In the genomic region with DNA sequence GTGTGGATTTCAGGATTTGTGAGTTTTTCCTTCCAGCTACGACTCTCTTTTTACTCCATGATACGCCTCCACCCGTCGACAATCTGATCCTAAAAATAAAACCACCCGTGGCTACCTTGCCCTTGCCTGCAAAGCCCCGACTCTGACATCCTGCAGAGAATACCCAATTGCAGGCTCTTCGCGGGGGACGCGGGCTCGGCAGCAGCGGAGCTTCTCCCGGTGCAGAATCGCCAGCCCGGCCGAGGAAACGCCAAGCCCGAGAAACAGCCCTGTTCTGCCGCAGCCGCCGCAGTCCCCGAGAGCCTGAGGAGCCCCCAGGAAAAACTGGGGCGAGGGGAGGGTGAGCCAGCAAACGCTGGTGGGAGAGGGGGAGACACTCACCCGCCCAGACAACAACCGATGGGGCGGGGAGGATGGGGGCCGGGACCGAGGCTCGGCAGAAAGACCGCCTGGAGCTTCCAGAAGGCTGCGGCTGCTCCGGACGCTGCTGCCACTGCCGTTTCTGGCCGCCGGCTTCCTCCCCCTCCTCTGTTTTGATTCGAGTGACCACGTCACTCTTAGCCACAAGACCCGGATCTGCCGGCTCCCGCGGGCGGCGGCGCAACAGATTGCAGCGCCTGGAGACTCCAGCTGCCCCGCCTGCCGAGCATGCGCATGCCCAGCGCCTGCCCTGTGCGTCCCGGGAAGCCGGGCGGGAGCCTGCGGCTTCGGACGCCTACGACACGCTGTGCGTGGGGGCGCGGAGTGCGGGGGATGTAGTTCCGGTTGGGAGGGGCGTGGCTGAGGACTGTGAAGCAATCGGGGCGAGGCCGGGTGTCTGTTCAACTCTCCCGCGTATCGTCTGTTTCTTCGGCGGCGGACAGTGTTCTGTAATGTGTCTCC, we compare ENCODE assay signal across 8 cellular contexts. TPM values are rescaled to one million over a fixed set of nuclear protein-coding genes. Genes with fewer than 3 reads are reported as not detected.
DNase-seq lines count a peak whose midpoint lies in the region; TF ChIP-seq lines count a peak whose summit lies in the region.

A gene (minus strand): TSS at position 508 of the 882 bp plus-strand sequence. CDS start 33,720 bp downstream, outside the sequence.

- peak within 1 kb of the TSS; percentile 89 for H3K18ac ChIP-seq in H9 (ENCODE audit: insufficient read length, low read depth, low read length)

- no peaks in the 10 kb centered on the region for H3K9me2 ChIP-seq in MM.1S (replicated peaks; ENCODE audit: insufficient read depth, low read length)

- DNase-seq in G401 (ENCODE audit: low spot score) = peak; percentile 96
- DNase-seq in H9 = peak; percentile 98
- DNase-seq in MM.1S = peak; percentile 92
- peak; percentile 95 for DNase-seq in SIG-M5 treated with dmso at 0.1 percent for 504 hours (lab: John Stamatoyannopoulos, UW; ENCODE audit: unreplicated experiment)
- peak; percentile 47 to 75 (median 64) for DNase-seq in activated naive CD4-positive, alpha-beta T cell (lab: John Stamatoyannopoulos, UW)
- DNase-seq in foreskin fibroblast = peak; percentile 99 to 100
- DNase-seq in neural progenitor cell (ENCODE audit: low spot score) = peak; percentile 98

- H3K36me3 Mint-ChIP-seq in H9 (ENCODE audit: insufficient read depth in 1 of 3, low read depth in 3 of 3) = no peaks in the 10 kb centered on the region; a peak in 1 of 7 replicates
- H3K36me3 Mint-ChIP-seq in neural progenitor cell = no peaks in the 10 kb centered on the region

- H3K27ac Mint-ChIP-seq in H9 = peak within 1 kb of the TSS; percentile 97 to 100 (median 99)
- peak within 1 kb of the TSS; percentile 97 for H3K27ac Mint-ChIP-seq in neural progenitor cell

- peak within 1 kb of the TSS; percentile 94 for H3K4me2 ChIP-seq in H9 (ENCODE audit: insufficient read depth, insufficient read length, low read length)
- peak within 1 kb of the TSS; percentile 96 for H3K4me2 ChIP-seq in MM.1S (ENCODE audit: low read depth, low read length)
- peak within 1 kb of the TSS; percentile 93 for H3K4me2 ChIP-seq in neural progenitor cell

- H2BK120ac ChIP-seq in H9 (ENCODE audit: low read depth, low read length, poor library complexity, severe bottlenecking) = peak within 1 kb of the TSS; percentile 92

- H3K4me1 ChIP-seq in H9 (ENCODE audit: insufficient read depth, low read length) = peaks cover 2% of the 10 kb centered on the region; the same call in 1 of the 2 replicates
- peaks cover 5% of the 10 kb centered on the region; the same call in 1 of the 2 replicates for H3K4me1 ChIP-seq in MM.1S (ENCODE audit: low read length)
- H3K4me1 ChIP-seq in neural progenitor cell = peaks cover 10% of the 10 kb centered on the region
- peaks cover 19% of the 10 kb centered on the region for H3K4me1 ChIP-seq in stomach smooth muscle (ENCODE audit: control insufficient read depth, insufficient read depth, low read length)

- H4K5ac ChIP-seq in H9 (ENCODE audit: insufficient read length, low read depth, low read length) = peak within 1 kb of the TSS; percentile 65

- H4K8ac ChIP-seq in H9 (replicated peaks; ENCODE audit: insufficient read length, low read depth, low read length) = peak within 1 kb of the TSS; percentile 52

- H2BK12ac ChIP-seq in H9 (ENCODE audit: insufficient read length, low read depth, low read length) = peak within 1 kb of the TSS; percentile 89

- H4K20me1 ChIP-seq in H9 (ENCODE audit: control insufficient read depth, insufficient read depth, insufficient read length) (no peaks in the 10 kb centered on the region), MM.1S (ENCODE audit: insufficient read depth, low read length) (no peaks in the 10 kb centered on the region), neural progenitor cell (ENCODE audit: low read depth) (peaks cover 17% of the 10 kb centered on the region)

- no CpG with 5 or more reads among the region's 75 CpGs for WGBS in H9 (ENCODE audit: extremely low coverage, insufficient read length, low lambda C conversion rate)

- peak within 1 kb of the TSS; percentile 84; the same call in 1 of the 2 replicates for H3K4ac ChIP-seq in H9 (ENCODE audit: low read depth, low read length)

- H3F3A ChIP-seq in MM.1S (ENCODE audit: insufficient read depth, low read length) (peaks cover 29% of the 10 kb centered on the region), neural progenitor cell (ENCODE audit: low read depth) (peaks cover 62% of the 10 kb centered on the region)

- H2AFZ ChIP-seq in H9 (ENCODE audit: low read length) = no peak within 1 kb of the TSS
- peak within 1 kb of the TSS; percentile 83 for H2AFZ ChIP-seq in MM.1S (ENCODE audit: low read length)
- peak within 1 kb of the TSS; percentile 35 for H2AFZ ChIP-seq in neural progenitor cell (replicated peaks)

- no peak within 1 kb of the TSS for H2AK5ac ChIP-seq in H9 (ENCODE audit: insufficient read length, low read length)

- no peak within 1 kb of the TSS for H2BK20ac ChIP-seq in H9 (ENCODE audit: low read depth, low read length, poor library complexity, severe bottlenecking)

- peak within 1 kb of the TSS; percentile 97 for H3K14ac ChIP-seq in H9 (ENCODE audit: insufficient read depth, low read length)

- no peak within 1 kb of the TSS for H3K23ac ChIP-seq in H9 (ENCODE audit: insufficient read length, low read depth, low read length)

- peak within 1 kb of the TSS; percentile 93 for H2BK5ac ChIP-seq in H9 (ENCODE audit: insufficient read length, low read length)

- in situ Hi-C loops in G401 (cut with HindIII; ENCODE audit: low sequenced_read_pairs) = no loop called here

- H3K79me1 ChIP-seq in H9 (ENCODE audit: insufficient read depth, low read depth, low read length, poor library complexity, severe bottlenecking) = no peaks in the 10 kb centered on the region

- H3K4me3 ChIP-seq in MM.1S (ENCODE audit: low read length) (peak within 1 kb of the TSS; percentile 89), foreskin fibroblast (ENCODE audit: low read depth in 1 of 2, low read length in 2 of 2) (peak within 1 kb of the TSS; percentile 72 to 89), neural progenitor cell (peak within 1 kb of the TSS; percentile 85), stomach smooth muscle (ENCODE audit: low read length in 2 of 2) (peak within 1 kb of the TSS; percentile 83 to 94)

- peak within 1 kb of the TSS; percentile 98 for H4K91ac ChIP-seq in H9 (ENCODE audit: insufficient read length, low read depth, low read length)

- H3K79me2 ChIP-seq in H9 (ENCODE audit: insufficient read depth, low read length) (no peaks in the 10 kb centered on the region), MM.1S (ENCODE audit: low read length) (no peaks in the 10 kb centered on the region), neural progenitor cell (ENCODE audit: low read depth) (peaks cover 40% of the 10 kb centered on the region)

- H3K27me3 Mint-ChIP-seq in H9 (ENCODE audit: low read depth) = no peaks in the 10 kb centered on the region
- H3K27me3 Mint-ChIP-seq in neural progenitor cell (ENCODE audit: insufficient read depth, low read depth) = peaks cover 2% of the 10 kb centered on the region

- peak within 1 kb of the TSS; percentile 59 for H3T11ph ChIP-seq in H9 (ENCODE audit: low read length)

- H3K9me3 Mint-ChIP-seq in H9 (no peaks in the 10 kb centered on the region; a peak in 1 of 5 replicates), neural progenitor cell (no peaks in the 10 kb centered on the region)

- H3K9ac ChIP-seq in H9 (ENCODE audit: extremely low read depth, insufficient read length, low read length) (peak within 1 kb of the TSS; percentile 97), MM.1S (ENCODE audit: low read length) (peak within 1 kb of the TSS; percentile 63), neural progenitor cell (peak within 1 kb of the TSS; percentile 94), stomach smooth muscle (ENCODE audit: low read length in 2 of 2) (peak within 1 kb of the TSS; percentile 84 to 85)

- no peaks in the 10 kb centered on the region for H3K9me3 ChIP-seq in H9 (ENCODE audit: control insufficient read depth, low read depth, low read length)
- H3K9me3 ChIP-seq in MM.1S (replicated peaks; ENCODE audit: insufficient read depth, low read length) = no peaks in the 10 kb centered on the region
- no peaks in the 10 kb centered on the region for H3K9me3 ChIP-seq in neural progenitor cell (ENCODE audit: low read depth)
- no peaks in the 10 kb centered on the region for H3K9me3 ChIP-seq in stomach smooth muscle (ENCODE audit: control insufficient read depth in 2 of 2, low read length in 2 of 2)

- H3K27ac ChIP-seq in H9 (ENCODE audit: insufficient read length, low read depth, low read length) (peak within 1 kb of the TSS; percentile 99), MM.1S (ENCODE audit: low read length) (peak within 1 kb of the TSS; percentile 59; the same call in 1 of the 2 replicates), neural progenitor cell (peak within 1 kb of the TSS; percentile 99), stomach smooth muscle (ENCODE audit: low read length) (peak within 1 kb of the TSS; percentile 96)

- peaks cover 8% of the 10 kb centered on the region for H3K23me2 ChIP-seq in H9 (ENCODE audit: insufficient read length, low read depth, low read length, poor library complexity, severe bottlenecking)

- H3K4me1 Mint-ChIP-seq in H9 (peaks cover 48 to 58% of the 10 kb centered on the region in 2 experiments), neural progenitor cell (peaks cover 47% of the 10 kb centered on the region)

- H3K4me3 Mint-ChIP-seq in H9 (peak within 1 kb of the TSS; percentile 91 to 93), neural progenitor cell (peak within 1 kb of the TSS; percentile 95)

- peak within 1 kb of the TSS; percentile 53; the same call in 1 of the 2 replicates for H2BK15ac ChIP-seq in H9 (ENCODE audit: low read depth, low read length)

- TF ChIP-seq CTCF in H9 (conservative IDR thresholded peaks at IDR 0.05) (no peak), MM.1S (IDR thresholded peaks at IDR 0.05; ENCODE audit: low read length) (no peak), foreskin fibroblast (IDR thresholded peaks at IDR 0.05; ENCODE audit: low read depth, low read length) (no peak), neural progenitor cell (IDR thresholded peaks at IDR 0.05) (no peak)

- peak within 1 kb of the TSS; percentile 25 for H3K56ac ChIP-seq in H9 (ENCODE audit: insufficient read length, low read depth, low read length)

- H3K27me3 ChIP-seq in H9 (ENCODE audit: insufficient read depth, low read length) = no peaks in the 10 kb centered on the region
- peaks cover 16% of the 10 kb centered on the region; the same call in 1 of the 2 replicates for H3K27me3 ChIP-seq in MM.1S (replicated peaks; ENCODE audit: insufficient read depth, low read length)
- H3K27me3 ChIP-seq in neural progenitor cell = no peaks in the 10 kb centered on the region
- no peaks in the 10 kb centered on the region for H3K27me3 ChIP-seq in stomach smooth muscle (ENCODE audit: control insufficient read depth in 1 of 2, insufficient read depth in 2 of 2, low read length in 2 of 2)

- H3K36me3 ChIP-seq in MM.1S (replicated peaks; ENCODE audit: insufficient read depth, low read length) = no peaks in the 10 kb centered on the region
- no peaks in the 10 kb centered on the region for H3K36me3 ChIP-seq in neural progenitor cell
- no peaks in the 10 kb centered on the region for H3K36me3 ChIP-seq in stomach smooth muscle (ENCODE audit: control insufficient read depth in 2 of 2, insufficient read depth in 2 of 2, low read length in 2 of 2)

RNA-seq across cellular contexts. Expression of the gene that starts here (rescaled TPM):
- total RNA-seq in G401 (2014; rRNA removed; shearing (Covaris generic)) = 29.6 and 37.4 TPM in 2 replicates
- total RNA-seq in H9 (2021) (19.4 and 21.3 TPM in 2 replicates), neural progenitor cell (ENCODE audit: low replicate concordance) (43.5 and 91.0 TPM in 2 replicates)

Comparison
In these comparisons a context has a peak if more than half of its experiments do, and no peak if none do; other contexts are left out.
1. Peak in every context shown above with its lines: DNase-seq, H3K4me3 ChIP-seq and H3K27ac ChIP-seq.